ENCODE assay signal across 8 cellular contexts in genomic region chrX:109774706-109775105, GRCh38. TPM values are rescaled to one million over a fixed set of nuclear protein-coding genes. Genes with fewer than 3 reads are reported as not detected.
DNase-seq lines count a peak whose midpoint lies in the region; ATAC-seq lines count a peak whose summit lies in the region.

No MANE protein-coding gene starts in this region.

- in situ Hi-C loops in Caki2 (cut with HindIII; ENCODE audit: low pct_unique_long_range_greater_than_20kb, low sequenced_read_pairs), result no loop called here

- DNase-seq in Caki2 (ENCODE audit: low read depth), result peak; percentile 35
- peak; percentile 70 for DNase-seq in fibroblast of gingiva (ENCODE audit: low read depth)
- DNase-seq in amygdala (lab: John Stamatoyannopoulos, UW), result no peak
- DNase-seq in hippocampal formation (lab: John Stamatoyannopoulos, UW), result no peak
- DNase-seq in D341Med (ENCODE audit: low spot score), result no peak
- DNase-seq in hypothalamus (lab: John Stamatoyannopoulos, UW), result no peak

- peak; percentile 98 for ATAC-seq in GM21360 (IDR thresholded peaks at IDR 0.05; ENCODE audit: unreplicated experiment)
- peak; percentile 98 for ATAC-seq in HG03460 (IDR thresholded peaks at IDR 0.05; ENCODE audit: unreplicated experiment)

RNA-seq across cellular contexts. Expression of gene ACSL4, which starts 41.6 kb away (rescaled TPM):
- 32.4 and 56.8 TPM in 2 replicates for total RNA-seq in Caki2 (2014; rRNA removed; shearing (Covaris generic); ENCODE audit: low replicate concordance)

Comparison
In these comparisons a context has a peak if more than half of its experiments do, and no peak if none do; other contexts are left out.
1. DNase-seq: peak in Caki2 (single experiment) and fibroblast of gingiva (single experiment); none in amygdala (0 of 56), hippocampal formation (0 of 2), D341Med (single experiment) and hypothalamus (0 of 51).